ENCODE assay signal across 8 cellular contexts in the genomic region with DNA sequence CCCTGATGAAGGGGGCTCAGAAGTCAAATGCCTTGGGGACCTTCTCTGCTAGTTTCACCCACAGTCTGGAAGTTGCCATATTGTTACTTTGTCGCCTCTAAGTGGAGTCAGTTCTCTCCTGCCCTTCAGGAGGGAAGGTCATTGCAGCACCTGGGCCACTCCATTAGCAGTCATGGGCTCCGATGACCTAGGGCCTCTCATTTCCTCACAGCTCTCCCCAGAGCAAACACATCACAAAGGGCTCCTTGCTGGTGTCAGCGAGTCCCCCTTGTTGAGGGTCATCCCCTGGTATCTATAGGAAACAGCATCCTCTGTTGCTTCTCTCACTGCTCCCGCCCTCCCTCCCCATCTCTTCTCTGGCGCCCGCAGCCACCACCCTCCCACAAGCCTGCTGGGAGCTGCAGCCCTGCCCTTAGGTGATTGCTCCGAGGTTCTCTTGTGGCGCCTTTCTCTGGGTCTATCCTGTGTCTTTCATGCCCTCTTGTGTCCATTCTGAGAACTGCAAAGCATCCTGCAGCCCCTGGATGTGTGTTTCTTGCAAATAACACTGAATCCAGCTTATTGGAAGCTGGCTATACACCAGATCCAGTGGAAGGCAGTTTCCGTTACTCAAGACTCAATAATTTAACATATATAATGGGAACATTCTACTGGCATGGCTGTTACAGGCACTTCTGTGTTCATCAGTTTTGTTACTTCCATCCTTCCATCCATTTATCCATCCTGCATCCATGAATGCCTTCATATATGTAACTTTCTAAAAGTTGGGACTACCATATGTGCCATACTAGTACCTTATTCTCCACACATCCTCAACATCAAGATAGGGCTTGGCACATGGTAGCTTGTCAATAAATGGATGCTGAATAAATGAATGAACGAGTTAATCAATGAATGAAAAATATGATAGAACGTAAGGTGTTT. TPM values are rescaled to one million over a fixed set of nuclear protein-coding genes. Genes with fewer than 3 reads are reported as not detected.
DNase-seq lines count a peak whose midpoint lies in the region; ATAC-seq and TF ChIP-seq lines count a peak whose summit lies in the region.

No MANE protein-coding gene starts in this region.

- no peak overlapping the region for H3K4me3 Mint-ChIP-seq in activated CD8-positive, alpha-beta T cell treated with anti-CD3 and anti-CD28 coated beads, Interleukin-2, amount 10 ng/mL, durations not matched to agents 7 days and 5 days
- peak overlapping the region in 1 of 10 donors; percentile 18 for H3K4me3 Mint-ChIP-seq in naive thymus-derived CD8-positive, alpha-beta T cell

- H3K27me3 ChIP-seq in HL-60 (ENCODE audit: insufficient read depth, poor library complexity, severe bottlenecking) (no peaks in the 10 kb centered on the region), esophagus squamous epithelium (peaks cover 0 to 20% (median 0%) of the 10 kb centered on the region in 4 donors), suprapubic skin (peaks cover 12% of the 10 kb centered on the region)

- H3K27ac ChIP-seq in HL-60 (replicated peaks) (no peak overlapping the region), esophagus squamous epithelium (no peak overlapping the region), suprapubic skin (no peak overlapping the region)

- H3K9me3 ChIP-seq in esophagus squamous epithelium, result no peaks in the 10 kb centered on the region
- no peaks in the 10 kb centered on the region for H3K9me3 ChIP-seq in suprapubic skin

- intact Hi-C loops in esophagus squamous epithelium (cut with DNase I), result loop anchor here (10.0 kb wide), 1 partner anchor 331 kb away; no protein-coding TSS in a partner anchor

- no peak overlapping the region for H3K27ac Mint-ChIP-seq in activated CD8-positive, alpha-beta T cell treated with anti-CD3 and anti-CD28 coated beads, Interleukin-2, amount 10 ng/mL, durations not matched to agents 7 days and 5 days
- H3K27ac Mint-ChIP-seq in naive thymus-derived CD8-positive, alpha-beta T cell, result no peak overlapping the region

- H3K4me1 ChIP-seq in esophagus squamous epithelium, result peaks cover 0 to 10% (median 0%) of the 10 kb centered on the region in 3 donors
- peaks cover 5% of the 10 kb centered on the region for H3K4me1 ChIP-seq in suprapubic skin

- WGBS in esophagus squamous epithelium, 2 donors, result 30 to 31% methylated on average over 6 to 11 of the region's 11 CpGs
- 30% methylated on average over 11 of the region's 11 CpGs for WGBS in suprapubic skin

- peaks cover 5% of the 10 kb centered on the region for H3K27me3 Mint-ChIP-seq in activated CD8-positive, alpha-beta T cell treated with anti-CD3 and anti-CD28 coated beads, Interleukin-2, amount 10 ng/mL, durations not matched to agents 7 days and 5 days (ENCODE audit: low read depth)
- peaks cover 8 to 29% (median 18%) of the 10 kb centered on the region in 5 donors for H3K27me3 Mint-ChIP-seq in naive thymus-derived CD8-positive, alpha-beta T cell

- H3K4me1 Mint-ChIP-seq in activated CD8-positive, alpha-beta T cell treated with anti-CD3 and anti-CD28 coated beads, Interleukin-2, amount 10 ng/mL, durations not matched to agents 7 days and 5 days (ENCODE audit: low read depth), result no peaks in the 10 kb centered on the region
- H3K4me1 Mint-ChIP-seq in naive thymus-derived CD8-positive, alpha-beta T cell, result peaks cover 0 to 7% (median 2%) of the 10 kb centered on the region in 4 donors

- peak; percentile 82 for ATAC-seq in activated CD8-positive, alpha-beta T cell treated with anti-CD3 and anti-CD28 coated beads, Interleukin-2, amount 10 ng/mL, durations not matched to agents 7 days and 5 days
- ATAC-seq in naive thymus-derived CD8-positive, alpha-beta T cell, result peak; percentile 57 to 64
- no peak for ATAC-seq in HG03469 (IDR thresholded peaks at IDR 0.05; ENCODE audit: unreplicated experiment)

- CTCF ChIA-PET in activated CD8-positive, alpha-beta T cell treated with anti-CD3 and anti-CD28 coated beads, Interleukin-2, amount 10 ng/mL, durations not matched to agents 7 days and 5 days (lab: Charles Lee), result interaction anchor here (1.4 to 5.5 kb wide), 6 partner anchors 10 to 484 kb away, joined by 7 to 82 read pairs (median 14); no protein-coding TSS in a partner anchor

- TF ChIP-seq POLR2A in esophagus squamous epithelium (IDR thresholded peaks at IDR 0.05) (no peak), suprapubic skin (IDR thresholded peaks at IDR 0.05) (no peak)

- no peaks in the 10 kb centered on the region for H3K36me3 Mint-ChIP-seq in activated CD8-positive, alpha-beta T cell treated with anti-CD3 and anti-CD28 coated beads, Interleukin-2, amount 10 ng/mL, durations not matched to agents 7 days and 5 days (ENCODE audit: low read depth)
- no peaks in the 10 kb centered on the region for H3K36me3 Mint-ChIP-seq in naive thymus-derived CD8-positive, alpha-beta T cell

- H3K4me3 ChIP-seq in HL-60 (replicated peaks; ENCODE audit: insufficient read depth, low read length) (no peak overlapping the region), esophagus squamous epithelium (no peak overlapping the region), suprapubic skin (no peak overlapping the region)

- peak; percentile 54 for DNase-seq in EH (ENCODE audit: low read depth)
- DNase-seq in HL-60 (ENCODE audit: low read depth in 1 of 2, low spot score in 1 of 2), result peak; percentile 18 to 58
- DNase-seq in NCI-H82 (lab: John Stamatoyannopoulos, UW), result peak; percentile 83
- DNase-seq in activated CD8-positive, alpha-beta T cell treated with anti-CD3 and anti-CD28 coated beads, Interleukin-2, amount 10 ng/mL, durations not matched to agents 7 days and 5 days, result peak; percentile 70
- no peak for DNase-seq in esophagus squamous epithelium (lab: John Stamatoyannopoulos, UW)
- peak in 8 of 10 donors; percentile 14 to 45 (median 26) for DNase-seq in naive thymus-derived CD8-positive, alpha-beta T cell
- DNase-seq in suprapubic skin (ENCODE audit: low spot score in 2 of 2), result no peak

- TF ChIP-seq CTCF in HL-60 (IDR thresholded peaks at IDR 0.05; ENCODE audit: insufficient read depth, low read length) (peak; percentile 86), esophagus squamous epithelium (IDR thresholded peaks at IDR 0.05) (peak in 5 of 6 experiments; percentile 55 to 74 (median 68)), suprapubic skin (IDR thresholded peaks at IDR 0.05) (peak; percentile 18 to 79)

- H3K9me3 Mint-ChIP-seq in activated CD8-positive, alpha-beta T cell treated with anti-CD3 and anti-CD28 coated beads, Interleukin-2, amount 10 ng/mL, durations not matched to agents 7 days and 5 days (ENCODE audit: insufficient read depth), result no peaks in the 10 kb centered on the region
- H3K9me3 Mint-ChIP-seq in naive thymus-derived CD8-positive, alpha-beta T cell, result no peaks in the 10 kb centered on the region

- H3K36me3 ChIP-seq in esophagus squamous epithelium, result no peaks in the 10 kb centered on the region
- H3K36me3 ChIP-seq in suprapubic skin, result no peaks in the 10 kb centered on the region

- no peak for TF ChIP-seq EP300 in suprapubic skin (IDR thresholded peaks at IDR 0.05)

- POLR2A ChIA-PET in activated CD8-positive, alpha-beta T cell treated with anti-CD3 and anti-CD28 coated beads, Interleukin-2, amount 10 ng/mL, durations not matched to agents 7 days and 5 days (lab: Charles Lee), result no interaction called here
- POLR2A ChIA-PET in naive thymus-derived CD8-positive, alpha-beta T cell (lab: Charles Lee), result no interaction called here

RNA-seq across cellular contexts. Expression of gene PDILT, which starts 21.2 kb away (rescaled TPM):
- total RNA-seq in activated CD8-positive, alpha-beta T cell treated with anti-CD3 and anti-CD28 coated beads, Interleukin-2, amount 10 ng/mL, durations not matched to agents 7 days and 5 days, result not detected
- total RNA-seq in esophagus squamous epithelium (not detected), suprapubic skin (not detected)
- total RNA-seq in naive thymus-derived CD8-positive, alpha-beta T cell, result not detected
- not detected for polyA plus RNA-seq in naive thymus-derived CD8-positive, alpha-beta T cell

RNA-seq across cellular contexts. Expression of gene ACSM5, which starts 26.0 kb away (rescaled TPM):
- not detected for total RNA-seq in activated CD8-positive, alpha-beta T cell treated with anti-CD3 and anti-CD28 coated beads, Interleukin-2, amount 10 ng/mL, durations not matched to agents 7 days and 5 days
- total RNA-seq in esophagus squamous epithelium (1 to 10 TPM in 1 of 4 donors, under 1 TPM in 1, not detected in 2; 1.00 to 4.8 TPM), suprapubic skin (10 to 100 TPM in 1 of 4 donors, 1 to 10 TPM in 3; 1.2 to 11.4 (median 4.6) TPM)
- not detected for total RNA-seq in naive thymus-derived CD8-positive, alpha-beta T cell
- not detected for polyA plus RNA-seq in naive thymus-derived CD8-positive, alpha-beta T cell

RNA-seq across cellular contexts. Expression of gene UMOD, which starts 30.9 kb away (rescaled TPM):
- not detected for total RNA-seq in activated CD8-positive, alpha-beta T cell treated with anti-CD3 and anti-CD28 coated beads, Interleukin-2, amount 10 ng/mL, durations not matched to agents 7 days and 5 days
- total RNA-seq in esophagus squamous epithelium, result not detected
- total RNA-seq in naive thymus-derived CD8-positive, alpha-beta T cell, result not detected
- not detected for polyA plus RNA-seq in naive thymus-derived CD8-positive, alpha-beta T cell
- total RNA-seq in suprapubic skin, result not detected

RNA-seq across cellular contexts. Expression of gene GP2, which starts 56.1 kb away (rescaled TPM):
- not detected for total RNA-seq in activated CD8-positive, alpha-beta T cell treated with anti-CD3 and anti-CD28 coated beads, Interleukin-2, amount 10 ng/mL, durations not matched to agents 7 days and 5 days
- total RNA-seq in esophagus squamous epithelium, result not detected
- not detected for total RNA-seq in naive thymus-derived CD8-positive, alpha-beta T cell
- polyA plus RNA-seq in naive thymus-derived CD8-positive, alpha-beta T cell, result not detected
- total RNA-seq in suprapubic skin, result under 1 TPM in 1 of 4 donors, not detected in 3; 0.31 TPM

Comparison
In these comparisons a context has a peak if more than half of its experiments do, and no peak if none do; other contexts are left out.
1. DNase-seq: peak in EH (single experiment), HL-60 (2 of 2), NCI-H82 (single experiment), activated CD8-positive, alpha-beta T cell treated with anti-CD3 and anti-CD28 coated beads, Interleukin-2, amount 10 ng/mL, durations not matched to agents 7 days and 5 days (single experiment) and naive thymus-derived CD8-positive, alpha-beta T cell (8 of 10); none in esophagus squamous epithelium (single experiment) and suprapubic skin (0 of 2).
2. Peak in every context shown above with its lines, with median percentiles within 50 percentile points of each other: CTCF ChIP-seq.